In genomic region chr7:17462059-17462695, GRCh38 we compare ENCODE assay signal across 33 cellular contexts.
DNase-seq lines count a peak whose midpoint lies in the region; ATAC-seq, FAIRE-seq and TF ChIP-seq lines count a peak whose summit lies in the region.
"Had no signal": no experiment of that assay in that cellular context is flagged by ENCODE, and none has a peak within 500 bp of the region (broad histone marks: within the 10 kb centered on the region; RNA-seq: fewer than 3 reads in every experiment).

No MANE protein-coding gene starts in this region.

- H3K27me3 ChIP-seq in bronchial epithelial cell (ENCODE audit: control insufficient read depth, insufficient read depth, low read length) (no peaks in the 10 kb centered on the region), neural progenitor cell (no peaks in the 10 kb centered on the region), transverse colon (no peaks in the 10 kb centered on the region)
- H3K27me3 ChIP-seq: dorsolateral prefrontal cortex, left lung, suprapubic skin, upper lobe of right lung had no signal

- no peak overlapping the region for H3K4me3 Mint-ChIP-seq in neural progenitor cell
- H3K4me3 Mint-ChIP-seq: activated CD4-positive, alpha-beta T cell treated with anti-CD3 and anti-CD28 coated beads for 36 hours; activated CD8-positive, alpha-beta T cell treated with anti-CD3 and anti-CD28 coated beads, Interleukin-2, amount 10 ng/mL, durations not matched to agents 7 days and 5 days; T-helper 2 cell treated with Interferon-gamma antibody and Interleukin-4, amounts not matched to agents 5 μg/mL and 100 μg/mL, for 36 hours had no signal

- intact Hi-C loops in mucosa of descending colon (cut with DNase I, micrococcal nuclease), result no loop called here
- intact Hi-C loops in transverse colon (cut with DNase I; ENCODE audit: low total_unique reads), result no loop called here

- no peak for TF ChIP-seq POLR2A in transverse colon (IDR thresholded peaks at IDR 0.05)

- H3K27me3 Mint-ChIP-seq in neural progenitor cell (ENCODE audit: insufficient read depth, low read depth), result no peaks in the 10 kb centered on the region
- H3K27me3 Mint-ChIP-seq: activated CD4-positive, alpha-beta T cell treated with anti-CD3 and anti-CD28 coated beads for 36 hours had no signal

- no peaks in the 10 kb centered on the region for H4K20me1 ChIP-seq in neural progenitor cell (ENCODE audit: low read depth)

- TF ChIP-seq CTCF in bronchial epithelial cell (IDR thresholded peaks at IDR 0.05; ENCODE audit: insufficient read depth, low read length, severe bottlenecking) (no peak), neural progenitor cell (IDR thresholded peaks at IDR 0.05) (no peak), mucosa of descending colon (IDR thresholded peaks at IDR 0.05) (no peak), transverse colon (IDR thresholded peaks at IDR 0.05) (no peak)

- in situ Hi-C loops in transverse colon (cut with MboI; ENCODE audit: low pct_ligation_motif_present in 1 of 4, low pct_unique_long_range_greater_than_20kb in 1 of 4, low sequenced_read_pairs in 3 of 4), result no loop called here

- WGBS in transverse colon (ENCODE audit: low coverage in 1 of 2), 2 donors, result 59 to 73% methylated on average over 3 of the region's 3 CpGs

- H3K36me3 ChIP-seq in bronchial epithelial cell (ENCODE audit: control insufficient read depth, insufficient read depth, low read length), result no peaks in the 10 kb centered on the region
- H3K36me3 ChIP-seq in neural progenitor cell, result no peaks in the 10 kb centered on the region
- H3K36me3 ChIP-seq in mucosa of descending colon (ENCODE audit: low read depth), result no peaks in the 10 kb centered on the region
- no peaks in the 10 kb centered on the region for H3K36me3 ChIP-seq in transverse colon
- H3K36me3 ChIP-seq: left lung, suprapubic skin, upper lobe of right lung had no signal

- H3K36me3 Mint-ChIP-seq in neural progenitor cell, result peaks cover 14% of the 10 kb centered on the region

- no peaks in the 10 kb centered on the region for H3F3A ChIP-seq in neural progenitor cell (ENCODE audit: low read depth)

- H3K27ac ChIP-seq in neural progenitor cell (no peak overlapping the region), transverse colon (no peak overlapping the region)
- H3K27ac ChIP-seq: dorsolateral prefrontal cortex, left lung, suprapubic skin, upper lobe of right lung had no signal

- no peak for ATAC-seq in mucosa of descending colon
- ATAC-seq in GM21528 (IDR thresholded peaks at IDR 0.05; ENCODE audit: low FRiP score, unreplicated experiment), result no peak
- ATAC-seq: activated CD4-positive, alpha-beta T cell treated with anti-CD3 and anti-CD28 coated beads for 36 hours; activated CD8-positive, alpha-beta T cell treated with anti-CD3 and anti-CD28 coated beads, Interleukin-2, amount 10 ng/mL, durations not matched to agents 7 days and 5 days; left lung; PC-3; upper lobe of right lung had no signal

- H3K79me2 ChIP-seq in neural progenitor cell (ENCODE audit: low read depth), result no peaks in the 10 kb centered on the region

- no peak for FAIRE-seq in bronchial epithelial cell (lab: Jason Lieb, UNC)
- FAIRE-seq: endothelial cell of umbilical vein, H54, islet of Langerhans had no signal

- no peak overlapping the region for H3K9ac ChIP-seq in neural progenitor cell

- peaks cover 3% of the 10 kb centered on the region for H3K4me1 ChIP-seq in neural progenitor cell
- no peaks in the 10 kb centered on the region for H3K4me1 ChIP-seq in mucosa of descending colon (ENCODE audit: low read depth)
- no peaks in the 10 kb centered on the region for H3K4me1 ChIP-seq in transverse colon
- H3K4me1 ChIP-seq: Caco-2, left lung, upper lobe of right lung had no signal

- no peak for TF ChIP-seq EP300 in transverse colon (IDR thresholded peaks at IDR 0.05; ENCODE audit: low read depth)

- peak overlapping the region; percentile 22 for H3K27ac Mint-ChIP-seq in neural progenitor cell
- H3K27ac Mint-ChIP-seq: activated CD4-positive, alpha-beta T cell treated with anti-CD3 and anti-CD28 coated beads for 36 hours; activated CD8-positive, alpha-beta T cell treated with anti-CD3 and anti-CD28 coated beads, Interleukin-2, amount 10 ng/mL, durations not matched to agents 7 days and 5 days; T-helper 2 cell treated with Interferon-gamma antibody and Interleukin-4, amounts not matched to agents 5 μg/mL and 100 μg/mL, for 36 hours had no signal

- DNase-seq in ELR (ENCODE audit: low read depth) (peak; percentile 17), M059J (ENCODE audit: low read depth) (peak; percentile 85), bronchial epithelial cell (ENCODE audit: low read depth) (peak; percentile 71), neural progenitor cell (ENCODE audit: low spot score) (no peak), mucosa of descending colon (no peak), transverse colon (no peak), mesenteric fat pad (ENCODE audit: low spot score) (no peak)
- DNase-seq: activated CD4-positive, alpha-beta T cell treated with anti-CD3 and anti-CD28 coated beads for 36 hours; activated CD8-positive, alpha-beta T cell treated with anti-CD3 and anti-CD28 coated beads, Interleukin-2, amount 10 ng/mL, durations not matched to agents 7 days and 5 days; activated naive CD4-positive, alpha-beta T cell treated with anti-CD3 and anti-CD28 coated beads, Interleukin-2, amount 50 U/mL, for 16 hours; amniotic stem cell; C1 segment of cervical spinal cord; dorsolateral prefrontal cortex; GF-D8; glutamatergic neuron; left lung; mesenchymal stem cell; NCI-H1105; NCI-H187; NCI-H524 treated with DMSO at 0.1 percent for 48 hours; NK-92 treated with Interleukin-12 subunit alpha and Interleukin-12 subunit beta, amount 100 ng/mL, for 24 hours; PC-3; Right ventricle myocardium superior; stimulated activated naive CD4-positive, alpha-beta T cell; upper lobe of right lung had no signal

- H3K4me3 ChIP-seq in bronchial epithelial cell (ENCODE audit: low read depth, low read length) (no peak overlapping the region), neural progenitor cell (no peak overlapping the region), mucosa of descending colon (no peak overlapping the region), transverse colon (no peak overlapping the region)
- H3K4me3 ChIP-seq: dorsolateral prefrontal cortex, left lung, skin epidermis, suprapubic skin, upper lobe of right lung had no signal

- no peak overlapping the region for H3K4me2 ChIP-seq in neural progenitor cell

- H2AFZ ChIP-seq in neural progenitor cell (replicated peaks), result no peak overlapping the region

- H3K9me3 ChIP-seq in neural progenitor cell (ENCODE audit: low read depth), result no peaks in the 10 kb centered on the region
- no peaks in the 10 kb centered on the region for H3K9me3 ChIP-seq in mucosa of descending colon
- no peaks in the 10 kb centered on the region for H3K9me3 ChIP-seq in transverse colon
- H3K9me3 ChIP-seq: left lung, suprapubic skin, upper lobe of right lung had no signal

- peaks cover 23% of the 10 kb centered on the region for H3K4me1 Mint-ChIP-seq in neural progenitor cell

- H3K9me3 Mint-ChIP-seq in neural progenitor cell, result peaks cover 35% of the 10 kb centered on the region

Comparison
In these comparisons a context has a peak if more than half of its experiments do, and no peak if none do; other contexts are left out.
1. DNase-seq: peak in ELR (single experiment), M059J (single experiment) and bronchial epithelial cell (single experiment); none in neural progenitor cell (single experiment), mucosa of descending colon (0 of 3), transverse colon (single experiment) and mesenteric fat pad (single experiment).